8 cellular contexts compared by ENCODE assay signal in genomic region chr2:224039080-224039769, GRCh38. TPM values are rescaled to one million over a fixed set of nuclear protein-coding genes. Genes with fewer than 3 reads are reported as not detected.
DNase-seq lines count a peak whose midpoint lies in the region; ATAC-seq and TF ChIP-seq lines count a peak whose summit lies in the region.

TSS of gene SERPINE2 (minus strand) at chr2:224039286. CDS start at chr2:224001900, 37,386 bp downstream.

- intact Hi-C loops in PC-3 (cut with micrococcal nuclease) = loop anchor here (1.0 to 2.0 kb wide), 5 partner anchors 48 to 245 kb away; no protein-coding TSS in a partner anchor

- H3K9me2 ChIP-seq in PC-3 (replicated peaks; ENCODE audit: low read length) (no peaks in the 10 kb centered on the region), neural cell (ENCODE audit: insufficient read depth, low read length) (no peaks in the 10 kb centered on the region)

- H2AFZ ChIP-seq in PC-3 (ENCODE audit: low read length) = peak within 1 kb of the TSS; percentile 90
- peak within 1 kb of the TSS; percentile 46 for H2AFZ ChIP-seq in neural cell (ENCODE audit: low read depth, low read length)

- H3K27ac ChIP-seq in PC-3 (ENCODE audit: low read length) (no peak within 1 kb of the TSS), neural cell (ENCODE audit: low read length) (peak within 1 kb of the TSS; percentile 42), suprapubic skin (no peak within 1 kb of the TSS)

- peak; percentile 38 for TF ChIP-seq EP300 in neural cell (conservative IDR thresholded peaks at IDR 0.05; ENCODE audit: poor library complexity, severe bottlenecking)
- TF ChIP-seq EP300 in suprapubic skin (IDR thresholded peaks at IDR 0.05) = no peak

- BruUV-seq in PC-3 (replicated peaks; lab: Mats Ljungman, UMichigan) = no TSS peak

- DNase-seq in AG09319 (ENCODE audit: extremely low read depth, low read depth) (peak; percentile 43), PC-3 (peak; percentile 69), activated gamma-delta T cell treated with Interleukin-2 at 50 U/mL for 16 hours (peak; percentile 17), foreskin melanocyte (peak; percentile 71), suprapubic skin (ENCODE audit: low spot score in 2 of 2) (peak in 1 of 2 donors; percentile 70)

- H3K36me3 ChIP-seq in PC-3 (ENCODE audit: low read depth, low read length) (no peaks in the 10 kb centered on the region), neural cell (ENCODE audit: insufficient read depth, low read length) (no peaks in the 10 kb centered on the region), suprapubic skin (no peaks in the 10 kb centered on the region)

- no peak for TF ChIP-seq POLR2A in suprapubic skin (IDR thresholded peaks at IDR 0.05)

- peak within 1 kb of the TSS; percentile 59 for H3K9ac ChIP-seq in PC-3 (ENCODE audit: low read length)
- H3K9ac ChIP-seq in neural cell (ENCODE audit: low read length) = peak within 1 kb of the TSS; percentile 78

- H3K27me3 ChIP-seq in PC-3 (ENCODE audit: low read length) = no peaks in the 10 kb centered on the region
- H3K27me3 ChIP-seq in neural cell (ENCODE audit: insufficient read depth, low read depth, low read length) = no peaks in the 10 kb centered on the region
- peaks cover 44% of the 10 kb centered on the region for H3K27me3 ChIP-seq in suprapubic skin

- POLR2A ChIA-PET in PC-3 (lab: Charles Lee; ENCODE audit: unreplicated experiment) = no interaction called here

- H3K4me3 ChIP-seq in PC-3 (ENCODE audit: low read length) (peak within 1 kb of the TSS; percentile 72), neural cell (ENCODE audit: low read length) (peak within 1 kb of the TSS; percentile 84), suprapubic skin (peak within 1 kb of the TSS; percentile 62)

- peak; percentile 52 for ATAC-seq in GM19025 (IDR thresholded peaks at IDR 0.05; ENCODE audit: low read depth, unreplicated experiment)
- ATAC-seq in HG03378 (IDR thresholded peaks at IDR 0.05; ENCODE audit: unreplicated experiment) = peak; percentile 59
- ATAC-seq in PC-3 = peak; percentile 74

- TF ChIP-seq RAD21 in neural cell (conservative IDR thresholded peaks at IDR 0.05) = peak; percentile 66

- H3K4me2 ChIP-seq in PC-3 (ENCODE audit: low read length) (peak within 1 kb of the TSS; percentile 93), neural cell (ENCODE audit: low read length) (peak within 1 kb of the TSS; percentile 99)

- H3F3A ChIP-seq in PC-3 (ENCODE audit: low read length, unreplicated experiment) = no peaks in the 10 kb centered on the region
- H3F3A ChIP-seq in neural cell (ENCODE audit: insufficient read depth, low read length, poor library complexity, severe bottlenecking) = peaks cover 13% of the 10 kb centered on the region

- H3K79me2 ChIP-seq in PC-3 (ENCODE audit: low read length) (peaks cover 15% of the 10 kb centered on the region), neural cell (replicated peaks; ENCODE audit: insufficient read depth, low read length) (peaks cover 3% of the 10 kb centered on the region)

- H3K4me1 ChIP-seq in PC-3 (ENCODE audit: insufficient read depth, low read length) (peaks cover 16% of the 10 kb centered on the region), suprapubic skin (peaks cover 21% of the 10 kb centered on the region)

- 3% methylated on average over 7 of the region's 91 CpGs for WGBS in suprapubic skin

- CTCF ChIA-PET in PC-3 (lab: Charles Lee) = interaction anchor here (0.6 to 1.2 kb wide), 3 partner anchors 103 to 278 kb away, joined by 3 read pairs; no protein-coding TSS in a partner anchor

- TF ChIP-seq CTCF in AG09319 (IDR thresholded peaks at IDR 0.05; ENCODE audit: low read depth, low read length) = peak; percentile 64
- peak; percentile 70 for TF ChIP-seq CTCF in PC-3 (conservative IDR thresholded peaks at IDR 0.05; ENCODE audit: low read depth, low read length)
- peak; percentile 68 for TF ChIP-seq CTCF in neural cell (IDR thresholded peaks at IDR 0.05; ENCODE audit: poor library complexity, severe bottlenecking)
- no peak for TF ChIP-seq CTCF in suprapubic skin (IDR thresholded peaks at IDR 0.05)

- H3K9me3 ChIP-seq in PC-3 (ENCODE audit: low read length) (no peaks in the 10 kb centered on the region), neural cell (ENCODE audit: low read length) (no peaks in the 10 kb centered on the region), suprapubic skin (no peaks in the 10 kb centered on the region)

- H4K20me1 ChIP-seq in PC-3 (ENCODE audit: low read length) (no peaks in the 10 kb centered on the region), neural cell (ENCODE audit: insufficient read depth) (no peaks in the 10 kb centered on the region)

TF ChIP-seq in neural cell, 6 proteins besides CTCF, POLR2A, EP300 and RAD21:
- no peak for TF ChIP-seq TAF1 (IDR thresholded peaks at IDR 0.05; ENCODE audit: low read depth)
- TF ChIP-seq SMC3 (conservative IDR thresholded peaks at IDR 0.05; ENCODE audit: poor library complexity) = peak; percentile 72
- peak; percentile 1 for TF ChIP-seq REST (IDR thresholded peaks at IDR 0.05; ENCODE audit: borderline replicate concordance)
- peak; percentile 33 for TF ChIP-seq POLR2AphosphoS5 (IDR thresholded peaks at IDR 0.05)
- TF ChIP-seq MXI1 (conservative IDR thresholded peaks at IDR 0.05; ENCODE audit: poor library complexity, severe bottlenecking) = peak; percentile 67
- TF ChIP-seq EZH2 (IDR thresholded peaks at IDR 0.05; ENCODE audit: borderline replicate concordance, insufficient read depth, low read length, poor library complexity, severe bottlenecking) = no peak

RNA-seq across cellular contexts. Expression of gene SERPINE2, which starts in this region (rescaled TPM):
- total RNA-seq in PC-3 (2014; rRNA removed) (17.1 and 18.8 TPM in 2 replicates), suprapubic skin (10 to 100 TPM in 2 of 4 donors, 1 to 10 TPM in 2; 7.0 to 16.5 (median 10.0) TPM)
- polyA plus RNA-seq in neural cell = 38.5 and 40.1 TPM in 2 replicates
- 21.4 and 26.4 TPM in 2 replicates for polyA minus RNA-seq in neural cell

Comparison
In these comparisons a context has a peak if more than half of its experiments do, and no peak if none do; other contexts are left out.
1. CTCF ChIP-seq: peak in AG09319 (single experiment), PC-3 (single experiment) and neural cell (single experiment); none in suprapubic skin (0 of 2).
2. Peak in every context shown above with its lines, with median percentiles within 50 percentile points of each other: ATAC-seq and H3K4me3 ChIP-seq.